In the genomic region with DNA sequence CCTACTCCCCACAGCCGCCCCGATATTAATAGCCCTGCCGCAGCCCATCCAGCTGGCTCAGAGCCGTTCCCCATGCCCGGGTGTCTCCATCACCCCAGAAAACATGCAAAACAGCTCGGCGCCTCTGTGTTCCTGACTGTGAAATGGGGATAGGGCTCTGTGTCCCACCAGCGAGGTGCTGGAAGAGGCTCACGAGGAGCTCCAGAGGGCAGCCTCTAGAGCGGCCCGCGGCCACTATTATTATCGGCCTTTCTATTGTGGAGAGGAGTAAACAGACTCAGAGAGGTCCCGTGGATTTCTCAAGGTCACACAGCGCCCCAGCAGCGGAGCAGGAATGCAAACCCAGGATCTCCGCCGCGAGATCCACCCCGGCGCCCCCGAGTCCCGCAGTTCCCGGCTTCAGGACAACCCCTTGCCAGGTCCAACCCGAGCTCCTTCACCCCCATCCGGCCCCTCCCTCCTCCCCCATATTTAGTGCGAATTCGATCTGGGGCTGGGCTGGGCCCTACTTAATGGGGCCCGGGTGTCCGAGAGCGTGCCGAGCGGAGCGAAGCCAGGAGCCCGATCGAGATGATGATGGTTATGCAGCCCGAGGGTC, we compare ENCODE assay signal across 1 cellular context.
TF ChIP-seq lines count a peak whose summit lies in the region.

A gene (plus strand): TSS at position 536 of the 598 bp plus-strand sequence. CDS start 35 bp downstream, at position 571.

TF ChIP-seq in endothelial cell of umbilical vein, 7 proteins besides CTCF, POLR2A, EP300 and RAD21 (continued from another document):
- no peak for TF ChIP-seq GATA2 (IDR thresholded peaks at IDR 0.05; ENCODE audit: insufficient read depth, insufficient read length, low read depth, low read length)
- no peak for TF ChIP-seq MYC (IDR thresholded peaks at IDR 0.05; ENCODE audit: low read depth, low read length)
- TF ChIP-seq EZH2 (IDR thresholded peaks at IDR 0.05; ENCODE audit: borderline replicate concordance, low read depth, low read length, severe bottlenecking), result no peak
- TF ChIP-seq FOS (IDR thresholded peaks at IDR 0.05; ENCODE audit: borderline replicate concordance, insufficient read depth, low read length), result no peak
- no peak for TF ChIP-seq POLR2AphosphoS5 (IDR thresholded peaks at IDR 0.05; ENCODE audit: insufficient read depth, low read depth, low read length)
- TF ChIP-seq, protein P1, sequence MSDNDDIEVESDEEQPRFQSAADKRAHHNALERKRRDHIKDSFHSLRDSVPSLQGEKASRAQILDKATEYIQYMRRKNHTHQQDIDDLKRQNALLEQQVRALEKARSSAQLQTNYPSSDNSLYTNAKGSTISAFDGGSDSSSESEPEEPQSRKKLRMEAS (IDR thresholded peaks at IDR 0.05; ENCODE audit: insufficient read depth, insufficient read length), result no peak
